ENCODE assay signal across 2 cellular contexts in the genomic region with DNA sequence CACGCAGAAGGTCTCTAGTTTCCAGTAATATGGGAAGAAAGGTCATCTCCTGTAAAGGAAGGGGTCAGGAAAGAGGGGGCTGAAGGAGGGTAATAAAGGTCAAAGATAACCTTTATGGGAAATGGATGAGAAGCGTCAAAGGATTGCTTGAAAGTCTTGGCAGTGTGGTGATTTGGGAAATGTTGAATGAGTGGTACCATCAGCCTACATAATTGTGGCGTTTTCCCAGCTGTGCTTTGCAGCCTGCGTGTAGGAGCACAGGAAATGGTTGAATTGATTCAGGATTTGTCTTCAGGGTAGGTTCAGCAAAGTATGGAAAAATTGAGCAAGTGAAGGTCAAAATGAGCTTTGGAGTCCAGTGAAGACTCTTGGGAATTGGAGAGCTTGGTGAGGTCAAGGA.
TF ChIP-seq lines count a peak whose summit lies in the region.

No MANE protein-coding gene starts in this region.

TF ChIP-seq in GM12878, 131 proteins besides CTCF, POLR2A, EP300 and RAD21:
- TF ChIP-seq POLR2AphosphoS5 (IDR thresholded peaks at IDR 0.05; ENCODE audit: low read length) (no peak), EZH2 (IDR thresholded peaks at IDR 0.05; ENCODE audit: borderline replicate concordance, control insufficient read depth, low read depth, low read length) (no peak), TCF3 (IDR thresholded peaks at IDR 0.05; ENCODE audit: borderline replicate concordance, insufficient read depth, low read depth, low read length) (no peak), JUNB (IDR thresholded peaks at IDR 0.05) (no peak), MYC (IDR thresholded peaks at IDR 0.05; ENCODE audit: insufficient read depth, insufficient read length, insufficient replicate concordance, low read length, severe bottlenecking) (no peak), STAT3 (IDR thresholded peaks at IDR 0.05; ENCODE audit: low read depth, low read length) (no peak), NRF1 (conservative IDR thresholded peaks at IDR 0.05; ENCODE audit: low read depth, low read length) (no peak), NFYA (IDR thresholded peaks at IDR 0.05; ENCODE audit: borderline replicate concordance, low read depth, low read length) (no peak), GATAD2B (conservative IDR thresholded peaks at IDR 0.05; ENCODE audit: low read depth) (no peak)
- TF ChIP-seq, protein P1, sequence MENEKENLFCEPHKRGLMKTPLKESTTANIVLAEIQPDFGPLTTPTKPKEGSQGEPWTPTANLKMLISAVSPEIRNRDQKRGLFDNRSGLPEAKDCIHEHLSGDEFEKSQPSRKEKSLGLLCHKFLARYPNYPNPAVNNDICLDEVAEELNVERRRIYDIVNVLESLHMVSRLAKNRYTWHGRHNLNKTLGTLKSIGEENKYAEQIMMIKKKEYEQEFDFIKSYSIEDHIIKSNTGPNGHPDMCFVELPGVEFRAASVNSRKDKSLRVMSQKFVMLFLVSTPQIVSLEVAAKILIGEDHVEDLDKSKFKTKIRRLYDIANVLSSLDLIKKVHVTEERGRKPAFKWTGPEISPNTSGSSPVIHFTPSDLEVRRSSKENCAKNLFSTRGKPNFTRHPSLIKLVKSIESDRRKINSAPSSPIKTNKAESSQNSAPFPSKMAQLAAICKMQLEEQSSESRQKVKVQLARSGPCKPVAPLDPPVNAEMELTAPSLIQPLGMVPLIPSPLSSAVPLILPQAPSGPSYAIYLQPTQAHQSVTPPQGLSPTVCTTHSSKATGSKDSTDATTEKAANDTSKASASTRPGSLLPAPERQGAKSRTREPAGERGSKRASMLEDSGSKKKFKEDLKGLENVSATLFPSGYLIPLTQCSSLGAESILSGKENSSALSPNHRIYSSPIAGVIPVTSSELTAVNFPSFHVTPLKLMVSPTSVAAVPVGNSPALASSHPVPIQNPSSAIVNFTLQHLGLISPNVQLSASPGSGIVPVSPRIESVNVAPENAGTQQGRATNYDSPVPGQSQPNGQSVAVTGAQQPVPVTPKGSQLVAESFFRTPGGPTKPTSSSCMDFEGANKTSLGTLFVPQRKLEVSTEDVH (IDR thresholded peaks at IDR 0.05; ENCODE audit: low read depth, partially characterized antibody): no peak
- TF ChIP-seq, protein P2, sequence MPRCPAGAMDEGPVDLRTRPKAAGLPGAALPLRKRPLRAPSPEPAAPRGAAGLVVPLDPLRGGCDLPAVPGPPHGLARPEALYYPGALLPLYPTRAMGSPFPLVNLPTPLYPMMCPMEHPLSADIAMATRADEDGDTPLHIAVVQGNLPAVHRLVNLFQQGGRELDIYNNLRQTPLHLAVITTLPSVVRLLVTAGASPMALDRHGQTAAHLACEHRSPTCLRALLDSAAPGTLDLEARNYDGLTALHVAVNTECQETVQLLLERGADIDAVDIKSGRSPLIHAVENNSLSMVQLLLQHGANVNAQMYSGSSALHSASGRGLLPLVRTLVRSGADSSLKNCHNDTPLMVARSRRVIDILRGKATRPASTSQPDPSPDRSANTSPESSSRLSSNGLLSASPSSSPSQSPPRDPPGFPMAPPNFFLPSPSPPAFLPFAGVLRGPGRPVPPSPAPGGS (IDR thresholded peaks at IDR 0.05; ENCODE audit: borderline replicate concordance, insufficient read depth, low read depth, low read length, poor library complexity, severe bottlenecking): no peak
- TF ChIP-seq, protein P3, sequence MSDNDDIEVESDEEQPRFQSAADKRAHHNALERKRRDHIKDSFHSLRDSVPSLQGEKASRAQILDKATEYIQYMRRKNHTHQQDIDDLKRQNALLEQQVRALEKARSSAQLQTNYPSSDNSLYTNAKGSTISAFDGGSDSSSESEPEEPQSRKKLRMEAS (IDR thresholded peaks at IDR 0.05; ENCODE audit: low read depth, low read length): no peak

TF ChIP-seq in liver, 16 proteins besides CTCF, POLR2A, EP300 and RAD21:
- TF ChIP-seq, protein P3 (IDR thresholded peaks at IDR 0.05): no peak
- TF ChIP-seq HNF4G (IDR thresholded peaks at IDR 0.05): no peak
- peak; percentile 43 for TF ChIP-seq NR2F2 (IDR thresholded peaks at IDR 0.05)
- no peak for TF ChIP-seq SP1 (IDR thresholded peaks at IDR 0.05)
- no peak for TF ChIP-seq EGR1 (IDR thresholded peaks at IDR 0.05; ENCODE audit: low read depth in 2 of 2)
- TF ChIP-seq, protein P4, sequence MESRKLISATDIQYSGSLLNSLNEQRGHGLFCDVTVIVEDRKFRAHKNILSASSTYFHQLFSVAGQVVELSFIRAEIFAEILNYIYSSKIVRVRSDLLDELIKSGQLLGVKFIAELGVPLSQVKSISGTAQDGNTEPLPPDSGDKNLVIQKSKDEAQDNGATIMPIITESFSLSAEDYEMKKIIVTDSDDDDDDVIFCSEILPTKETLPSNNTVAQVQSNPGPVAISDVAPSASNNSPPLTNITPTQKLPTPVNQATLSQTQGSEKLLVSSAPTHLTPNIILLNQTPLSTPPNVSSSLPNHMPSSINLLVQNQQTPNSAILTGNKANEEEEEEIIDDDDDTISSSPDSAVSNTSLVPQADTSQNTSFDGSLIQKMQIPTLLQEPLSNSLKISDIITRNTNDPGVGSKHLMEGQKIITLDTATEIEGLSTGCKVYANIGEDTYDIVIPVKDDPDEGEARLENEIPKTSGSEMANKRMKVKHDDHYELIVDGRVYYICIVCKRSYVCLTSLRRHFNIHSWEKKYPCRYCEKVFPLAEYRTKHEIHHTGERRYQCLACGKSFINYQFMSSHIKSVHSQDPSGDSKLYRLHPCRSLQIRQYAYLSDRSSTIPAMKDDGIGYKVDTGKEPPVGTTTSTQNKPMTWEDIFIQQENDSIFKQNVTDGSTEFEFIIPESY (IDR thresholded peaks at IDR 0.05): no peak
- TF ChIP-seq GABPA (IDR thresholded peaks at IDR 0.05 in 1 of 2, conservative IDR thresholded peaks at IDR 0.05 in 1 of 2): no peak
- TF ChIP-seq, protein P5, sequence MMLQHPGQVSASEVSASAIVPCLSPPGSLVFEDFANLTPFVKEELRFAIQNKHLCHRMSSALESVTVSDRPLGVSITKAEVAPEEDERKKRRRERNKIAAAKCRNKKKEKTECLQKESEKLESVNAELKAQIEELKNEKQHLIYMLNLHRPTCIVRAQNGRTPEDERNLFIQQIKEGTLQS (IDR thresholded peaks at IDR 0.05): no peak
